In the genomic region with DNA sequence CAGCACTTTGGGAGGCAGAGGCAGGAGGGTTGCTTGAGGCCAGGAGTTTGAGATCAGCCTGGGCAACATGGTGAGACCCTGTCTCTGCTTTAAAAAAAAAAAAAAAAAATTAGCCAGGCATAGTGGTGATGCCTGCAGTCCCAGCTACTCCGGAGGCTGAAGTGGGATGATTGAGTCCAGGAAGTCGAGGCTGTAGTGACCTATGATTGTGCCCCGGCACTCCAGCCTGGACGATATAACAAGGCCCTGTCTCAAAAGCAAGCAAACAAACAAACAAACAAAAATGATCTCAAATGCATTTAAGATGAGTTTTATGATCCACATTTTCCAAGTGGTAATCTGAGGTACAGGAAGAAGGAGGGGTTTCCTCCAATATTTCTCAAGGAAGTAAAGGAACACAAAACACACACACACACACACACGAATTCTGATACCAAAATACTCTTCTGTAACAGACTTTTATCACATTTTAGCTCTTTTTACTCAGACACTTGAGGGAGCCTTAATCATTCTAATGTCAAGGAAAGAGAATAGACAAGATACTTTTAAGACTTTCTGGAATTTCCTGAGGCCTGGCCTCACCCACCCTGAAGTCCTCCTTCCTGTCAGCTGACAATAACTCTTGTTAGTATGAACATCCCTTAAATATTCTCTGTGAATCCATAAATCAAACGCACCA, we compare ENCODE assay signal across 10 cellular contexts. TPM values are rescaled to one million over a fixed set of nuclear protein-coding genes. Genes with fewer than 3 reads are reported as not detected.
DNase-seq lines count a peak whose midpoint lies in the region; ATAC-seq and TF ChIP-seq lines count a peak whose summit lies in the region.
"Had no signal": no experiment of that assay in that cellular context is flagged by ENCODE, and none has a peak within 500 bp of the region (broad histone marks: within the 10 kb centered on the region; RNA-seq: fewer than 3 reads in every experiment).

No MANE protein-coding gene starts in this region.

- peaks cover 7% of the 10 kb centered on the region for H3K4me1 ChIP-seq in smooth muscle cell (ENCODE audit: low read depth)
- H3K4me1 ChIP-seq: testis had no signal

- peak overlapping the region; percentile 60 for H3K27ac ChIP-seq in smooth muscle cell (ENCODE audit: low read depth)

- H3K4me3 Mint-ChIP-seq in HFFc6: peak overlapping the region; percentile 69
- H3K4me3 Mint-ChIP-seq in activated T-helper 17 cell treated with anti-CD3 and anti-CD28 coated beads, Interleukin-2, amount 50 U/mL, for 72 hours: peak overlapping the region; percentile 68

- H2AFZ ChIP-seq in smooth muscle cell (ENCODE audit: low read depth): no peak overlapping the region

- peak overlapping the region; percentile 40 for H3K4me2 ChIP-seq in smooth muscle cell

- TF ChIP-seq CTCF in HFFc6 (IDR thresholded peaks at IDR 0.05) (no peak), smooth muscle cell (IDR thresholded peaks at IDR 0.05; ENCODE audit: borderline replicate concordance, insufficient read depth, poor library complexity, severe bottlenecking) (no peak)

- no peaks in the 10 kb centered on the region for H3K27me3 ChIP-seq in smooth muscle cell (ENCODE audit: low read depth)
- H3K27me3 ChIP-seq: testis had no signal

- peaks cover 8% of the 10 kb centered on the region for H3F3A ChIP-seq in smooth muscle cell (ENCODE audit: low read depth)

- no peak for ATAC-seq in activated T-helper 17 cell treated with anti-CD3 and anti-CD28 coated beads, Interleukin-2, amount 50 U/mL, for 72 hours (replicated peaks)
- ATAC-seq in left cardiac atrium: peak; percentile 49 to 50

- DNase-seq in HFFc6: no peak
- DNase-seq in left cardiac atrium: no peak
- no peak for DNase-seq in smooth muscle cell (lab: John Stamatoyannopoulos, UW; ENCODE audit: unreplicated experiment)
- no peak for DNase-seq in DMS153 (lab: John Stamatoyannopoulos, UW)
- no peak for DNase-seq in globus pallidus (ENCODE audit: low spot score)
- no peak for DNase-seq in MV-4-11 (lab: John Stamatoyannopoulos, UW)
- no peak for DNase-seq in activated CD4-positive, CD25-positive, alpha-beta regulatory T cell treated with anti-CD3 and anti-CD28 coated beads, Interleukin-2, amount 50 U/mL, for 72 hours
- DNase-seq: NCI-H1930, testis had no signal

- 65% methylated on average over 6 of the region's 6 CpGs for WGBS in smooth muscle cell (ENCODE audit: low lambda C conversion rate)

- peak overlapping the region; percentile 84 for H3K27ac Mint-ChIP-seq in HFFc6
- H3K27ac Mint-ChIP-seq in activated T-helper 17 cell treated with anti-CD3 and anti-CD28 coated beads, Interleukin-2, amount 50 U/mL, for 72 hours: peak overlapping the region; percentile 95

- peaks cover 1% of the 10 kb centered on the region for H3K27me3 Mint-ChIP-seq in HFFc6 (ENCODE audit: insufficient read depth)
- H3K27me3 Mint-ChIP-seq in activated T-helper 17 cell treated with anti-CD3 and anti-CD28 coated beads, Interleukin-2, amount 50 U/mL, for 72 hours: no peaks in the 10 kb centered on the region

- peaks cover 30% of the 10 kb centered on the region for H4K20me1 ChIP-seq in smooth muscle cell (ENCODE audit: low read depth)

- peaks cover 98% of the 10 kb centered on the region for H3K79me2 ChIP-seq in smooth muscle cell (ENCODE audit: low read depth)

- peak overlapping the region; percentile 43 for H3K9ac ChIP-seq in smooth muscle cell (ENCODE audit: low read depth)

- peaks cover 33% of the 10 kb centered on the region for H3K36me3 Mint-ChIP-seq in HFFc6 (ENCODE audit: low read depth)
- H3K36me3 Mint-ChIP-seq in activated T-helper 17 cell treated with anti-CD3 and anti-CD28 coated beads, Interleukin-2, amount 50 U/mL, for 72 hours (ENCODE audit: low read depth): peaks cover 56% of the 10 kb centered on the region

- H3K4me1 Mint-ChIP-seq in HFFc6 (ENCODE audit: low read depth): peaks cover 54% of the 10 kb centered on the region
- H3K4me1 Mint-ChIP-seq in activated T-helper 17 cell treated with anti-CD3 and anti-CD28 coated beads, Interleukin-2, amount 50 U/mL, for 72 hours: peaks cover 32% of the 10 kb centered on the region

- no peak overlapping the region for H3K4me3 ChIP-seq in smooth muscle cell
- H3K4me3 ChIP-seq: testis had no signal

- no peaks in the 10 kb centered on the region for H3K9me3 ChIP-seq in smooth muscle cell (replicated peaks; ENCODE audit: low read depth)
- H3K9me3 ChIP-seq: testis had no signal

- intact Hi-C loops in left cardiac atrium (cut with DNase I): no loop called here

- no peaks in the 10 kb centered on the region for H3K9me3 Mint-ChIP-seq in HFFc6
- H3K9me3 Mint-ChIP-seq in activated T-helper 17 cell treated with anti-CD3 and anti-CD28 coated beads, Interleukin-2, amount 50 U/mL, for 72 hours: no peaks in the 10 kb centered on the region

- no peaks in the 10 kb centered on the region for H3K36me3 ChIP-seq in smooth muscle cell (ENCODE audit: low read depth)

RNA-seq across cellular contexts. Expression of a gene that starts 44.4 kb away (rescaled TPM):
- total RNA-seq in HFFc6 (2021; fragmentation: NEBNext Ultra II Directional; extraction: Animal tissue kit (Norgen Biotek cat#: 25700)): 10 to 100 TPM; 48.0 to 69.3 (median 60.3) TPM
- total RNA-seq in activated T-helper 17 cell treated with anti-CD3 and anti-CD28 coated beads, Interleukin-2, amount 50 U/mL, for 72 hours: 10 to 100 TPM; 72.0 to 77.6 TPM
- total RNA-seq in left cardiac atrium (10 to 100 TPM; 15.6 to 22.8 TPM), smooth muscle cell (53.5 and 58.1 TPM in 2 replicates)
- polyA plus RNA-seq in smooth muscle cell: 95.7 and 102 TPM in 2 replicates
